Comparison of ENCODE assay signal across 12 cellular contexts in genomic region chr3:63933459-63933858, GRCh38. TPM values are rescaled to one million over a fixed set of nuclear protein-coding genes. Genes with fewer than 3 reads are reported as not detected.
A peak's percentile ranks its signal among the peaks of the same experiment; 100 is the strongest.
DNase-seq lines count a peak whose midpoint lies in the region; ATAC-seq and TF ChIP-seq lines count a peak whose summit lies in the region.
"Had no signal": no experiment of that assay in that cellular context is flagged by ENCODE, and none has a peak within 500 bp of the region (broad histone marks: within the 10 kb centered on the region; RNA-seq: fewer than 3 reads in every experiment).

No MANE protein-coding gene starts in this region.

- TF ChIP-seq CTCF in VCaP (conservative IDR thresholded peaks at IDR 0.05) (no peak), hepatocyte (IDR thresholded peaks at IDR 0.05; ENCODE audit: poor library complexity) (no peak)

- H3K4me1 ChIP-seq in BLaER1 (peaks cover 41% of the 10 kb centered on the region), hepatocyte (ENCODE audit: insufficient read depth) (no peaks in the 10 kb centered on the region)

- ATAC-seq in GM19395 (IDR thresholded peaks at IDR 0.05; ENCODE audit: unreplicated experiment) (peak; percentile 75), HG03139 (IDR thresholded peaks at IDR 0.05; ENCODE audit: unreplicated experiment) (peak; percentile 48), esophagus mucosa (no peak)

- H3K27ac ChIP-seq in BLaER1 (peak overlapping the region; percentile 37; the same call in 1 of the 2 replicates), VCaP (peak overlapping the region; percentile 62), hepatocyte (no peak overlapping the region)

- no peak overlapping the region for H2AFZ ChIP-seq in hepatocyte

- H3K9ac ChIP-seq in BLaER1, result no peak overlapping the region

- no peak overlapping the region for H3K4me3 ChIP-seq in BLaER1
- no peak overlapping the region for H3K4me3 ChIP-seq in hepatocyte
- H3K4me3 ChIP-seq: lung had no signal

- H3K9me3 ChIP-seq in BLaER1 (no peaks in the 10 kb centered on the region), hepatocyte (ENCODE audit: low read depth) (no peaks in the 10 kb centered on the region)

- DNase-seq in hepatocyte (ENCODE audit: low spot score) (no peak), anterior cingulate cortex (lab: John Stamatoyannopoulos, UW) (no peak), DMS153 (lab: John Stamatoyannopoulos, UW) (no peak)
- DNase-seq: central memory CD4-positive, alpha-beta T cell; DND-41; NCI-H2227 treated with DMSO at 0.1 percent for 48 hours had no signal

- H3K36me3 ChIP-seq in BLaER1 (peaks cover 69% of the 10 kb centered on the region), hepatocyte (replicated peaks; ENCODE audit: insufficient read depth, low read depth) (no peaks in the 10 kb centered on the region)

- WGBS in hepatocyte (ENCODE audit: low lambda C conversion rate, missing lambda C conversion rate), result 100% methylated on average over 1 of the region's 1 CpG

- H3K4me2 ChIP-seq in BLaER1 (peak overlapping the region; percentile 39), hepatocyte (no peak overlapping the region)

- H3K9me2 ChIP-seq in hepatocyte (replicated peaks; ENCODE audit: insufficient read depth), result no peaks in the 10 kb centered on the region

- H3K27me3 ChIP-seq in BLaER1 (no peaks in the 10 kb centered on the region), hepatocyte (no peaks in the 10 kb centered on the region)

- H4K20me1 ChIP-seq in BLaER1 (peaks cover 99% of the 10 kb centered on the region), hepatocyte (ENCODE audit: insufficient read depth, poor library complexity, severe bottlenecking) (peaks cover 42% of the 10 kb centered on the region)

- peaks cover 69% of the 10 kb centered on the region for H3K79me2 ChIP-seq in hepatocyte

RNA-seq across cellular contexts. Expression of gene SCAANT1, which starts 21.3 kb away (rescaled TPM):
- total RNA-seq in esophagus mucosa, result not detected
- total RNA-seq in hepatocyte, result not detected in 2 replicates
- polyA plus RNA-seq in hepatocyte, result 1.1 TPM in 1 of 2 replicates, not detected in the other
- total RNA-seq: lung had no signal
- polyA plus RNA-seq: lung had no signal
